ENCODE assay signal across 38 cellular contexts in genomic region chr7:117216010-117216409, GRCh38.
"Had no signal": no experiment of that assay in that cellular context is flagged by ENCODE, and none has a peak within 500 bp of the region (broad histone marks: within the 10 kb centered on the region; RNA-seq: fewer than 3 reads in every experiment).

No MANE protein-coding gene starts in this region.

- FAIRE-seq: astrocyte, TTC549 had no signal

- H3K36me3 Mint-ChIP-seq: activated CD4-positive, alpha-beta memory T cell treated with anti-CD3 and anti-CD28 coated beads for 36 hours; activated naive CD4-positive, alpha-beta T cell treated with anti-CD3 and anti-CD28 coated beads, Interleukin-2, amount 50 U/mL, for 72 hours; activated naive CD8-positive, alpha-beta T cell treated with anti-CD3 and anti-CD28 coated beads for 36 hours had no signal

- H3K4me1 Mint-ChIP-seq: activated B cell treated with CpG ODN at 0.5 μM for 24 hours; activated CD4-positive, alpha-beta T cell treated with anti-CD3 and anti-CD28 coated beads, Interleukin-2, amount 10 ng/mL, durations not matched to agents 24 days and 14 days; activated naive CD8-positive, alpha-beta T cell treated with anti-CD3 and anti-CD28 coated beads for 36 hours; activated T-helper 17 cell treated with anti-CD3 and anti-CD28 coated beads, Interleukin-2, amount 50 U/mL, for 72 hours; central memory CD8-positive, alpha-beta T cell had no signal

- H3K9me3 ChIP-seq: adrenal gland, body of pancreas, breast epithelium had no signal

- H3K27ac ChIP-seq: adrenal gland, body of pancreas, brain microvascular endothelial cell, breast epithelium, VCaP had no signal

- DNase-seq: activated B cell treated with CpG ODN at 0.5 μM for 24 hours; activated CD4-positive, alpha-beta memory T cell treated with anti-CD3 and anti-CD28 coated beads for 36 hours; activated CD4-positive, alpha-beta T cell treated with anti-CD3 and anti-CD28 coated beads for 4 hours; activated CD4-positive, alpha-beta T cell treated with anti-CD3 and anti-CD28 coated beads, Interleukin-2, amount 10 ng/mL, durations not matched to agents 24 days and 14 days; activated CD4-positive, alpha-beta T cell treated with anti-CD3 and anti-CD28 coated beads, Interleukin-2, amount 50 U/mL, for 1 hour; activated CD4-positive, alpha-beta T cell treated with anti-CD3 and anti-CD28 coated beads, Interleukin-2, amount 50 U/mL, for 4 hours; activated CD4-positive, CD25-positive, alpha-beta regulatory T cell treated with anti-CD3 and anti-CD28 coated beads, Interleukin-2, amount 50 U/mL, for 72 hours; activated CD8-positive, alpha-beta memory T cell treated with anti-CD3 and anti-CD28 coated beads, Interleukin-2, amount 50 U/mL, for 4 hours; activated CD8-positive, alpha-beta T cell treated with anti-CD3 and anti-CD28 coated beads for 36 hours; activated effector memory CD4-positive, alpha-beta T cell treated with anti-CD3 and anti-CD28 coated beads, Interleukin-2, amount 50 U/mL, for 16 hours; activated gamma-delta T cell treated with Interleukin-2 at 50 U/mL for 16 hours; activated naive CD4-positive, alpha-beta T cell; activated naive CD4-positive, alpha-beta T cell treated with anti-CD3 and anti-CD28 coated beads for 36 hours; activated naive CD4-positive, alpha-beta T cell treated with anti-CD3 and anti-CD28 coated beads, Interleukin-2, amount 50 U/mL, for 16 hours; activated naive CD8-positive, alpha-beta T cell treated with anti-CD3 and anti-CD28 coated beads for 36 hours; activated T-cell treated with anti-CD3 and anti-CD28 coated beads for 4 hours; activated T-cell treated with anti-CD3 and anti-CD28 coated beads, Interleukin-2, amount 50 U/mL, for 1 hour; activated T-cell treated with anti-CD3 and anti-CD28 coated beads, Interleukin-2, amount 50 U/mL, for 4 hours; activated T-cell treated with anti-CD3 and anti-CD28 coated beads, Interleukin-2, amount 50 U/mL, for 72 hours; adrenal gland; amniotic stem cell; aorta; body of pancreas; brain microvascular endothelial cell; cerebellar nuclear complex; T-helper 1 cell; T-helper 2 cell; T-helper 9 cell had no signal

- H3K4me3 Mint-ChIP-seq: activated B cell treated with CpG ODN at 0.5 μM for 24 hours; activated CD4-positive, alpha-beta memory T cell treated with anti-CD3 and anti-CD28 coated beads for 36 hours; activated CD4-positive, alpha-beta T cell treated with anti-CD3 and anti-CD28 coated beads, Interleukin-2, amount 10 ng/mL, durations not matched to agents 24 days and 14 days; activated CD8-positive, alpha-beta T cell treated with anti-CD3 and anti-CD28 coated beads for 36 hours; activated naive CD4-positive, alpha-beta T cell treated with anti-CD3 and anti-CD28 coated beads for 36 hours; activated naive CD8-positive, alpha-beta T cell treated with anti-CD3 and anti-CD28 coated beads for 36 hours; activated T-cell treated with anti-CD3 and anti-CD28 coated beads, Interleukin-2, amount 50 U/mL, for 4 hours; activated T-cell treated with anti-CD3 and anti-CD28 coated beads, Interleukin-2, amount 50 U/mL, for 72 hours; activated T-helper 1 cell treated with anti-CD3 and anti-CD28 coated beads, Interleukin-12 subunit alpha, Interleukin-12 subunit beta, Interleukin-2, Interleukin-4 antibody, amounts not matched to agents 30 ng/mL and 10 ng/mL and 1 ng/mL, durations not matched to agents 14 hours and 24 hours and 36 hours; activated T-helper 17 cell treated with anti-CD3 and anti-CD28 coated beads, Interleukin-2, amount 50 U/mL, for 72 hours; central memory CD8-positive, alpha-beta T cell; T-helper 1 cell treated with Interleukin-12 subunit alpha and Interleukin-12 subunit beta and Interleukin-4 antibody, amounts not matched to agents 30 μg/mL and 1 μg/mL, for 36 hours; T-helper 2 cell treated with Interferon-gamma antibody and Interleukin-4, amounts not matched to agents 5 μg/mL and 100 μg/mL, for 36 hours had no signal

- ATAC-seq: activated CD8-positive, alpha-beta T cell treated with anti-CD3 and anti-CD28 coated beads for 36 hours; activated naive CD4-positive, alpha-beta T cell treated with anti-CD3 and anti-CD28 coated beads, Interleukin-2, amount 50 U/mL, for 72 hours; activated T-cell treated with anti-CD3 and anti-CD28 coated beads, Interleukin-2, amount 50 U/mL, for 4 hours; activated T-cell treated with anti-CD3 and anti-CD28 coated beads, Interleukin-2, amount 50 U/mL, for 72 hours; activated T-helper 17 cell treated with anti-CD3 and anti-CD28 coated beads, Interleukin-2, amount 50 U/mL, for 72 hours; body of pancreas had no signal

- H3K4me3 ChIP-seq: adrenal gland, body of pancreas, breast epithelium had no signal

- H3K27ac Mint-ChIP-seq: activated B cell treated with CpG ODN at 0.5 μM for 24 hours; activated CD4-positive, alpha-beta memory T cell treated with anti-CD3 and anti-CD28 coated beads for 36 hours; activated CD4-positive, alpha-beta T cell treated with anti-CD3 and anti-CD28 coated beads, Interleukin-2, amount 10 ng/mL, durations not matched to agents 24 days and 14 days; activated CD8-positive, alpha-beta T cell treated with anti-CD3 and anti-CD28 coated beads for 36 hours; activated naive CD4-positive, alpha-beta T cell treated with anti-CD3 and anti-CD28 coated beads for 36 hours; activated naive CD4-positive, alpha-beta T cell treated with anti-CD3 and anti-CD28 coated beads, Interleukin-2, amount 50 U/mL, for 72 hours; activated naive CD8-positive, alpha-beta T cell treated with anti-CD3 and anti-CD28 coated beads for 36 hours; activated T-cell treated with anti-CD3 and anti-CD28 coated beads, Interleukin-2, amount 50 U/mL, for 72 hours; activated T-helper 1 cell treated with anti-CD3 and anti-CD28 coated beads, Interleukin-12 subunit alpha, Interleukin-12 subunit beta, Interleukin-2, Interleukin-4 antibody, amounts not matched to agents 30 ng/mL and 10 ng/mL and 1 ng/mL, durations not matched to agents 14 hours and 24 hours and 36 hours; activated T-helper 17 cell treated with anti-CD3 and anti-CD28 coated beads, Interleukin-2, amount 50 U/mL, for 72 hours; T-helper 1 cell treated with Interleukin-12 subunit alpha and Interleukin-12 subunit beta and Interleukin-4 antibody, amounts not matched to agents 30 μg/mL and 1 μg/mL, for 36 hours; T-helper 2 cell treated with Interferon-gamma antibody and Interleukin-4, amounts not matched to agents 5 μg/mL and 100 μg/mL, for 36 hours had no signal

- H3K27me3 Mint-ChIP-seq: activated B cell treated with CpG ODN at 0.5 μM for 24 hours; activated CD4-positive, alpha-beta memory T cell treated with anti-CD3 and anti-CD28 coated beads for 36 hours; activated CD4-positive, alpha-beta T cell treated with anti-CD3 and anti-CD28 coated beads, Interleukin-2, amount 10 ng/mL, durations not matched to agents 24 days and 14 days; activated CD8-positive, alpha-beta T cell treated with anti-CD3 and anti-CD28 coated beads for 36 hours; activated naive CD8-positive, alpha-beta T cell treated with anti-CD3 and anti-CD28 coated beads for 36 hours; activated T-helper 17 cell treated with anti-CD3 and anti-CD28 coated beads, Interleukin-2, amount 50 U/mL, for 72 hours; central memory CD8-positive, alpha-beta T cell had no signal

- H3K4me1 ChIP-seq: adrenal gland, body of pancreas, breast epithelium had no signal

- H3K36me3 ChIP-seq: adrenal gland, brain microvascular endothelial cell, breast epithelium had no signal

- H3K27me3 ChIP-seq: adrenal gland, body of pancreas, brain microvascular endothelial cell, breast epithelium had no signal

- H3K9me3 Mint-ChIP-seq: activated B cell treated with CpG ODN at 0.5 μM for 24 hours; activated CD4-positive, alpha-beta memory T cell treated with anti-CD3 and anti-CD28 coated beads for 36 hours; activated CD4-positive, alpha-beta T cell treated with anti-CD3 and anti-CD28 coated beads, Interleukin-2, amount 10 ng/mL, durations not matched to agents 24 days and 14 days; activated CD8-positive, alpha-beta T cell treated with anti-CD3 and anti-CD28 coated beads for 36 hours; activated naive CD4-positive, alpha-beta T cell treated with anti-CD3 and anti-CD28 coated beads for 36 hours; activated naive CD4-positive, alpha-beta T cell treated with anti-CD3 and anti-CD28 coated beads, Interleukin-2, amount 50 U/mL, for 72 hours; activated naive CD8-positive, alpha-beta T cell treated with anti-CD3 and anti-CD28 coated beads for 36 hours; activated T-cell treated with anti-CD3 and anti-CD28 coated beads, Interleukin-2, amount 50 U/mL, for 4 hours; activated T-cell treated with anti-CD3 and anti-CD28 coated beads, Interleukin-2, amount 50 U/mL, for 72 hours; activated T-helper 1 cell treated with anti-CD3 and anti-CD28 coated beads, Interleukin-12 subunit alpha, Interleukin-12 subunit beta, Interleukin-2, Interleukin-4 antibody, amounts not matched to agents 30 ng/mL and 10 ng/mL and 1 ng/mL, durations not matched to agents 14 hours and 24 hours and 36 hours; activated T-helper 17 cell treated with anti-CD3 and anti-CD28 coated beads, Interleukin-2, amount 50 U/mL, for 72 hours; central memory CD8-positive, alpha-beta T cell; T-helper 1 cell treated with Interleukin-12 subunit alpha and Interleukin-12 subunit beta and Interleukin-4 antibody, amounts not matched to agents 30 μg/mL and 1 μg/mL, for 36 hours; T-helper 2 cell treated with Interferon-gamma antibody and Interleukin-4, amounts not matched to agents 5 μg/mL and 100 μg/mL, for 36 hours had no signal
